8 cellular contexts compared by ENCODE assay signal in the genomic region with DNA sequence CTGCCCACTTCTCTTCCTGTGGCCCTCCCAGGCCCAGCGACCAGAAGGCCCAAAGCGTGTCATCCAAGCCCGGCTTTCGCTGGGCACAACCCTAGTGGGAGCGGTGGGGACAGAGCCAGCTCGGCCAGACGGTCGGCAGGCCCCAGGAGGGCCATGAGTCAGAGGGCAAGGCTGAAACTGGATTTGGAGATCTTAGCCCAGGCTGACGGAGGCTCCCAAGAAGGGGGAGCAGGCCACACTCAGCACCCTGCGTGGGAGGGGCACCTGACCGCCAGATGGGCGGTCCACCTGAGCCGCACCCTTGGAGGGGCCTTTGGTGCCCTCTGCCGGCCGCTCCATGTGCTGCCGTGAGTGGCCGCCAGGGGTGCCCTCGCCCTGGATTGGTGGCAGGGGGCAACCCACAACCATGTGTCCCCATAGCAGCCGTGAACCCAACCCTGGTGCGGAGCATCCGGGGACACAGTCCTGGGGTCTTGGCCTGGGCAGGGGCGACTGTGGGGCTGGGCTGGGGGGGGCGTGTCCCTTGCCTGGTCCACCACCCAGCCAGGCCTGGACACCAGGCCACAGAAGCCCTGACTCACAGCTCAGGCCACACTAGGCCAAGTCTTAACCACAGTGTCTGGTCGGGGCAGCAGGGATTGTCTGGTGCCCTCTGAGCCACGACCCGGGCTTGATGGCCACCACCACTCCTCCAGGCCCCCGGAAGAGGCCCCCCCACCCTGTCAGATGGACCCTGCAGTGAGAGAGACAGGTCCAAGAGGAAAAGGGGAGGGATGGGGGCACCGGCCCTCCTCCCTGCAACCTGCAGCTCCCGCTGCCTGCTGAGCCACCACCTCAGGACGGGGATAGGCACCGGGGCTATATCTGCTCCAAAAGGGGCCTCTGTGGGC. TPM values are rescaled to one million over a fixed set of nuclear protein-coding genes. Genes with fewer than 3 reads are reported as not detected.
DNase-seq lines count a peak whose midpoint lies in the region; ATAC-seq and TF ChIP-seq lines count a peak whose summit lies in the region.

No MANE protein-coding gene starts in this region.

- H3K27ac ChIP-seq in neural progenitor cell (no peak overlapping the region), subcutaneous abdominal adipose tissue (ENCODE audit: low read depth, low read length) (peak overlapping the region; percentile 89)

- ATAC-seq in HG03108 (IDR thresholded peaks at IDR 0.05; ENCODE audit: unreplicated experiment) (peak; percentile 57), HG03097 (IDR thresholded peaks at IDR 0.05; ENCODE audit: low FRiP score, unreplicated experiment) (no peak)

- no peaks in the 10 kb centered on the region for H3K9me3 Mint-ChIP-seq in neural progenitor cell

- H3K4me3 ChIP-seq in fibroblast of pulmonary artery (replicated peaks; ENCODE audit: low read depth, low read length) (no peak overlapping the region), neural progenitor cell (no peak overlapping the region), subcutaneous abdominal adipose tissue (ENCODE audit: low read depth in 1 of 5, low read length in 5 of 5) (no peak overlapping the region)

- H3K9me3 ChIP-seq in neural progenitor cell (ENCODE audit: low read depth) (no peaks in the 10 kb centered on the region), subcutaneous abdominal adipose tissue (ENCODE audit: control insufficient read depth in 5 of 5, low read length in 5 of 5) (no peaks in the 10 kb centered on the region)

- H3K27ac Mint-ChIP-seq in neural progenitor cell, result no peak overlapping the region

- H3K36me3 ChIP-seq in neural progenitor cell, result no peaks in the 10 kb centered on the region
- no peaks in the 10 kb centered on the region for H3K36me3 ChIP-seq in subcutaneous abdominal adipose tissue (ENCODE audit: control insufficient read depth in 5 of 5, insufficient read depth in 5 of 5, low read length in 5 of 5)

- no peaks in the 10 kb centered on the region for H3K79me2 ChIP-seq in neural progenitor cell (ENCODE audit: low read depth)

- H2AFZ ChIP-seq in neural progenitor cell (replicated peaks), result no peak overlapping the region

- no peak overlapping the region for H3K4me3 Mint-ChIP-seq in neural progenitor cell

- DNase-seq in ELR (ENCODE audit: low read depth) (peak; percentile 85), fibroblast of pulmonary artery (ENCODE audit: low read depth) (peak; percentile 62), neural progenitor cell (ENCODE audit: low spot score) (peak; percentile 90)
- peak; percentile 64 to 69 for DNase-seq in activated T-helper 1 cell treated with anti-CD3 and anti-CD28 coated beads, Interleukin-2, amount 50 U/mL, for 16 hours (ENCODE audit: low read depth in 1 of 2, low spot score in 1 of 2)

- H3F3A ChIP-seq in neural progenitor cell (ENCODE audit: low read depth), result peaks cover 17% of the 10 kb centered on the region

- H3K4me1 ChIP-seq in neural progenitor cell (peaks cover 7% of the 10 kb centered on the region), subcutaneous abdominal adipose tissue (ENCODE audit: control insufficient read depth in 5 of 5, insufficient read depth in 5 of 5, low read length in 5 of 5) (peaks cover 0 to 30% (median 29%) of the 10 kb centered on the region in 5 donors)

- peak; percentile 95 for TF ChIP-seq CTCF in fibroblast of pulmonary artery (IDR thresholded peaks at IDR 0.05; ENCODE audit: low read length, missing control alignments)
- peak; percentile 99 for TF ChIP-seq CTCF in neural progenitor cell (IDR thresholded peaks at IDR 0.05)

- H3K36me3 Mint-ChIP-seq in neural progenitor cell, result no peaks in the 10 kb centered on the region

- H3K4me2 ChIP-seq in neural progenitor cell, result no peak overlapping the region

- H3K27me3 ChIP-seq in neural progenitor cell, result peaks cover 35% of the 10 kb centered on the region
- H3K27me3 ChIP-seq in subcutaneous abdominal adipose tissue (ENCODE audit: control insufficient read depth in 5 of 5, insufficient read depth in 4 of 5, low read length in 5 of 5), result peaks cover 0 to 16% (median 7%) of the 10 kb centered on the region in 5 donors

- peaks cover 5% of the 10 kb centered on the region for H4K20me1 ChIP-seq in neural progenitor cell (ENCODE audit: low read depth)

- H3K9ac ChIP-seq in neural progenitor cell, result no peak overlapping the region
- H3K9ac ChIP-seq in subcutaneous abdominal adipose tissue (ENCODE audit: low read length in 5 of 5), result peak overlapping the region in 3 of 5 donors; percentile 21 to 66 (median 63)

- H3K27me3 Mint-ChIP-seq in neural progenitor cell (ENCODE audit: insufficient read depth, low read depth), result peaks cover 20% of the 10 kb centered on the region

- H3K4me1 Mint-ChIP-seq in neural progenitor cell, result peaks cover 10% of the 10 kb centered on the region

TF ChIP-seq in PFSK-1, 5 proteins besides CTCF, POLR2A, EP300 and RAD21:
- peak; percentile 40 for TF ChIP-seq FOXP2 (optimal IDR thresholded peaks at IDR 0.05; ENCODE audit: borderline replicate concordance, extremely low read depth, extremely low read length, insufficient read depth)
- no peak for TF ChIP-seq SIN3A (IDR thresholded peaks at IDR 0.05; ENCODE audit: borderline replicate concordance, insufficient read depth, low read length)
- TF ChIP-seq, protein P1, sequence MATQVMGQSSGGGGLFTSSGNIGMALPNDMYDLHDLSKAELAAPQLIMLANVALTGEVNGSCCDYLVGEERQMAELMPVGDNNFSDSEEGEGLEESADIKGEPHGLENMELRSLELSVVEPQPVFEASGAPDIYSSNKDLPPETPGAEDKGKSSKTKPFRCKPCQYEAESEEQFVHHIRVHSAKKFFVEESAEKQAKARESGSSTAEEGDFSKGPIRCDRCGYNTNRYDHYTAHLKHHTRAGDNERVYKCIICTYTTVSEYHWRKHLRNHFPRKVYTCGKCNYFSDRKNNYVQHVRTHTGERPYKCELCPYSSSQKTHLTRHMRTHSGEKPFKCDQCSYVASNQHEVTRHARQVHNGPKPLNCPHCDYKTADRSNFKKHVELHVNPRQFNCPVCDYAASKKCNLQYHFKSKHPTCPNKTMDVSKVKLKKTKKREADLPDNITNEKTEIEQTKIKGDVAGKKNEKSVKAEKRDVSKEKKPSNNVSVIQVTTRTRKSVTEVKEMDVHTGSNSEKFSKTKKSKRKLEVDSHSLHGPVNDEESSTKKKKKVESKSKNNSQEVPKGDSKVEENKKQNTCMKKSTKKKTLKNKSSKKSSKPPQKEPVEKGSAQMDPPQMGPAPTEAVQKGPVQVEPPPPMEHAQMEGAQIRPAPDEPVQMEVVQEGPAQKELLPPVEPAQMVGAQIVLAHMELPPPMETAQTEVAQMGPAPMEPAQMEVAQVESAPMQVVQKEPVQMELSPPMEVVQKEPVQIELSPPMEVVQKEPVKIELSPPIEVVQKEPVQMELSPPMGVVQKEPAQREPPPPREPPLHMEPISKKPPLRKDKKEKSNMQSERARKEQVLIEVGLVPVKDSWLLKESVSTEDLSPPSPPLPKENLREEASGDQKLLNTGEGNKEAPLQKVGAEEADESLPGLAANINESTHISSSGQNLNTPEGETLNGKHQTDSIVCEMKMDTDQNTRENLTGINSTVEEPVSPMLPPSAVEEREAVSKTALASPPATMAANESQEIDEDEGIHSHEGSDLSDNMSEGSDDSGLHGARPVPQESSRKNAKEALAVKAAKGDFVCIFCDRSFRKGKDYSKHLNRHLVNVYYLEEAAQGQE (IDR thresholded peaks at IDR 0.05; ENCODE audit: insufficient read depth in 1 of 2, low read depth in 2 of 2, low read length in 2 of 2), result no peak
- TF ChIP-seq POLR2AphosphoS5 (IDR thresholded peaks at IDR 0.05; ENCODE audit: low read depth, low read length), result no peak

RNA-seq across cellular contexts. Expression of gene TALDO1, which starts 19.2 kb away (rescaled TPM):
- 430 TPM for polyA plus RNA-seq in PFSK-1 (2012; ENCODE audit: insufficient read length, low read depth)
- total RNA-seq in neural progenitor cell (ENCODE audit: low replicate concordance), result 101 and 114 TPM in 2 replicates

RNA-seq across cellular contexts. Expression of gene EPS8L2, which starts 22.1 kb away (rescaled TPM):
- 1.9 TPM for polyA plus RNA-seq in PFSK-1 (2012; ENCODE audit: insufficient read length, low read depth)
- 3.3 and 11.0 TPM in 2 replicates for total RNA-seq in neural progenitor cell (ENCODE audit: low replicate concordance)

RNA-seq across cellular contexts. Expression of gene TMEM80, which starts 32.5 kb away (rescaled TPM):
- 8.0 TPM for polyA plus RNA-seq in PFSK-1 (2012; ENCODE audit: insufficient read length, low read depth)
- total RNA-seq in neural progenitor cell (ENCODE audit: low replicate concordance), result 38.7 and 42.7 TPM in 2 replicates

RNA-seq across cellular contexts. Expression of gene DEAF1, which starts 33.1 kb away (rescaled TPM):
- 118 TPM for polyA plus RNA-seq in PFSK-1 (2012; ENCODE audit: insufficient read length, low read depth)
- total RNA-seq in neural progenitor cell (ENCODE audit: low replicate concordance), result 38.4 and 66.4 TPM in 2 replicates

RNA-seq across cellular contexts. Expression of gene GATD1, which starts 49.2 kb away (rescaled TPM):
- 88.8 TPM for polyA plus RNA-seq in PFSK-1 (2012; ENCODE audit: insufficient read length, low read depth)
- total RNA-seq in neural progenitor cell (ENCODE audit: low replicate concordance), result 24.1 and 52.9 TPM in 2 replicates
